ENCODE assay signal across 13 cellular contexts in genomic region chr4:56433280-56433679, GRCh38. TPM values are rescaled to one million over a fixed set of nuclear protein-coding genes. Genes with fewer than 3 reads are reported as not detected.
A peak's percentile ranks its signal among the peaks of the same experiment; 100 is the strongest.
DNase-seq lines count a peak whose midpoint lies in the region; FAIRE-seq and TF ChIP-seq lines count a peak whose summit lies in the region.
"Had no signal": no experiment of that assay in that cellular context is flagged by ENCODE, and none has a peak within 500 bp of the region (broad histone marks: within the 10 kb centered on the region; RNA-seq: fewer than 3 reads in every experiment).

No MANE protein-coding gene starts in this region.

- no peak for TF ChIP-seq CTCF in MM.1S (IDR thresholded peaks at IDR 0.05; ENCODE audit: low read length)
- TF ChIP-seq CTCF in mammary epithelial cell (conservative IDR thresholded peaks at IDR 0.05 in 1 of 2, IDR thresholded peaks at IDR 0.05 in 1 of 2; ENCODE audit: extremely low read depth in 1 of 2, insufficient read depth in 1 of 2, low read depth in 1 of 2, low read length in 2 of 2) = no peak
- TF ChIP-seq CTCF in progenitor cell of endocrine pancreas (IDR thresholded peaks at IDR 0.05; ENCODE audit: unreplicated experiment) = no peak
- TF ChIP-seq CTCF in tibial nerve (IDR thresholded peaks at IDR 0.05) = no peak

- no peak for TF ChIP-seq POLR2A in tibial nerve (IDR thresholded peaks at IDR 0.05)

- no peaks in the 10 kb centered on the region for H3K9me3 ChIP-seq in MM.1S (replicated peaks; ENCODE audit: insufficient read depth, low read length)
- H3K9me3 ChIP-seq in mammary epithelial cell (replicated peaks; ENCODE audit: insufficient read depth, low read length) = no peaks in the 10 kb centered on the region
- H3K9me3 ChIP-seq in tibial nerve = no peaks in the 10 kb centered on the region
- H3K9me3 ChIP-seq: ovary had no signal

- BruUV-seq in mammary epithelial cell (replicated peaks; lab: Mats Ljungman, UMichigan) = no TSS peak

- H3K9ac ChIP-seq in MM.1S (ENCODE audit: low read length) = peak overlapping the region; percentile 19; the same call in 1 of the 2 replicates
- no peak overlapping the region for H3K9ac ChIP-seq in mammary epithelial cell (ENCODE audit: insufficient read depth, low read length)

- peak overlapping the region; percentile 86 for H3K4me2 ChIP-seq in MM.1S (ENCODE audit: low read depth, low read length)
- H3K4me2 ChIP-seq in mammary epithelial cell (ENCODE audit: insufficient read depth, low read depth, low read length) = peak overlapping the region; percentile 93

- peaks cover 23% of the 10 kb centered on the region for H3F3A ChIP-seq in MM.1S (ENCODE audit: insufficient read depth, low read length)

- H3K27me3 ChIP-seq in MM.1S (replicated peaks; ENCODE audit: insufficient read depth, low read length) (no peaks in the 10 kb centered on the region), mammary epithelial cell (ENCODE audit: insufficient read depth, low read length) (no peaks in the 10 kb centered on the region), tibial nerve (no peaks in the 10 kb centered on the region)
- H3K27me3 ChIP-seq: ovary had no signal

- H4K20me1 ChIP-seq in MM.1S (ENCODE audit: insufficient read depth, low read length) (peaks cover 30% of the 10 kb centered on the region), mammary epithelial cell (ENCODE audit: insufficient read depth, low read length) (peaks cover 2% of the 10 kb centered on the region)

- peak overlapping the region; percentile 23 for H3K27ac Mint-ChIP-seq in activated T-cell treated with anti-CD3 and anti-CD28 coated beads, Interleukin-2, amount 50 U/mL, for 24 hours
- H3K27ac Mint-ChIP-seq in progenitor cell of endocrine pancreas = no peak overlapping the region

- H3K27me3 Mint-ChIP-seq in activated T-cell treated with anti-CD3 and anti-CD28 coated beads, Interleukin-2, amount 50 U/mL, for 24 hours = no peaks in the 10 kb centered on the region
- H3K27me3 Mint-ChIP-seq in progenitor cell of endocrine pancreas = no peaks in the 10 kb centered on the region

- H3K9me2 ChIP-seq in MM.1S (replicated peaks; ENCODE audit: insufficient read depth, low read length) = no peaks in the 10 kb centered on the region

- no peak for DNase-seq in activated T-cell treated with anti-CD3 and anti-CD28 coated beads, Interleukin-2, amount 50 U/mL, for 24 hours
- DNase-seq in activated T-cell treated with anti-CD3 and anti-CD28 coated beads, Interleukin-2, amount 50 U/mL, for 48 hours = no peak
- DNase-seq in MM.1S = no peak
- DNase-seq in mammary epithelial cell = no peak
- no peak for DNase-seq in progenitor cell of endocrine pancreas (ENCODE audit: low spot score, unreplicated experiment)
- no peak for DNase-seq in tibial nerve (ENCODE audit: low spot score in 2 of 2)
- DNase-seq in frontal cortex (ENCODE audit: low spot score in 2 of 2) = no peak
- no peak for DNase-seq in stimulated activated naive CD4-positive, alpha-beta T cell treated with Interleukin-2 at 50 U/mL for 16 hours (lab: John Stamatoyannopoulos, UW)
- DNase-seq: amygdala, islet precursor cell, ovary, SHP77 had no signal

- dilution Hi-C loops in mammary epithelial cell (cut with HindIII; ENCODE audit: low sequenced_read_pairs) = no loop called here

- H3K36me3 ChIP-seq in MM.1S (replicated peaks; ENCODE audit: insufficient read depth, low read length) (0 out of 2 replicates have a peak, but pooled peaks cover 4% of the 10 kb centered on the region), mammary epithelial cell (ENCODE audit: insufficient read depth, low read length) (no peaks in the 10 kb centered on the region), tibial nerve (no peaks in the 10 kb centered on the region)
- H3K36me3 ChIP-seq: ovary had no signal

- no peaks in the 10 kb centered on the region for H3K4me1 ChIP-seq in MM.1S (ENCODE audit: low read length)
- H3K4me1 ChIP-seq in mammary epithelial cell (ENCODE audit: insufficient read depth, low read length) = peaks cover 9% of the 10 kb centered on the region
- H3K4me1 ChIP-seq in tibial nerve = peaks cover 0 to 24% (median 2%) of the 10 kb centered on the region in 4 donors

- no peak overlapping the region for H2AFZ ChIP-seq in MM.1S (ENCODE audit: low read length)
- no peak overlapping the region for H2AFZ ChIP-seq in mammary epithelial cell (ENCODE audit: low read depth, low read length)

- FAIRE-seq in frontal cortex (lab: Jason Lieb, UNC) = no peak

- H3K27ac ChIP-seq in MM.1S (ENCODE audit: low read length) (no peak overlapping the region), mammary epithelial cell (ENCODE audit: insufficient read depth, low read depth, low read length) (no peak overlapping the region), tibial nerve (no peak overlapping the region)
- H3K27ac ChIP-seq: epithelial cell of prostate, ovary had no signal

- no peaks in the 10 kb centered on the region for H3K9me3 Mint-ChIP-seq in activated T-cell treated with anti-CD3 and anti-CD28 coated beads, Interleukin-2, amount 50 U/mL, for 24 hours
- no peaks in the 10 kb centered on the region for H3K9me3 Mint-ChIP-seq in progenitor cell of endocrine pancreas (ENCODE audit: low read depth)

- peaks cover 60% of the 10 kb centered on the region for H3K36me3 Mint-ChIP-seq in activated T-cell treated with anti-CD3 and anti-CD28 coated beads, Interleukin-2, amount 50 U/mL, for 24 hours (ENCODE audit: low read depth)
- H3K36me3 Mint-ChIP-seq in progenitor cell of endocrine pancreas (ENCODE audit: insufficient read depth) = no peaks in the 10 kb centered on the region

- H3K4me3 Mint-ChIP-seq in activated T-cell treated with anti-CD3 and anti-CD28 coated beads, Interleukin-2, amount 50 U/mL, for 24 hours = peak overlapping the region; percentile 94
- H3K4me3 Mint-ChIP-seq in progenitor cell of endocrine pancreas (ENCODE audit: low read depth) = peak overlapping the region; percentile 96

- no peak for TF ChIP-seq EP300 in tibial nerve (IDR thresholded peaks at IDR 0.05)

- in situ Hi-C loops in mammary epithelial cell (cut with MboI; ENCODE audit: low sequenced_read_pairs in 2 of 2) = no loop called here

- intact Hi-C loops in mammary epithelial cell (cut with micrococcal nuclease) = no loop called here

- CTCF ChIA-PET in mammary epithelial cell (lab: Charles Lee; ENCODE audit: low non-redundant PET) = no interaction called here

- H3K4me3 ChIP-seq in MM.1S (ENCODE audit: low read length) (peak overlapping the region; percentile 78), mammary epithelial cell (replicated peaks in 1 of 3; ENCODE audit: insufficient read depth in 1 of 3, low read depth in 2 of 3, low read length in 3 of 3) (peak overlapping the region in 2 of 3 experiments; percentile 26 to 85), tibial nerve (no peak overlapping the region)
- H3K4me3 ChIP-seq: ovary had no signal

- peaks cover 44% of the 10 kb centered on the region for H3K4me1 Mint-ChIP-seq in activated T-cell treated with anti-CD3 and anti-CD28 coated beads, Interleukin-2, amount 50 U/mL, for 24 hours (ENCODE audit: low read depth)
- H3K4me1 Mint-ChIP-seq in progenitor cell of endocrine pancreas (ENCODE audit: low read depth) = peaks cover 19% of the 10 kb centered on the region

- H3K79me2 ChIP-seq in MM.1S (ENCODE audit: low read length) (peaks cover 90% of the 10 kb centered on the region), mammary epithelial cell (ENCODE audit: insufficient read depth, low read length) (peaks cover 90% of the 10 kb centered on the region)

RNA-seq across cellular contexts. Expression of gene PPAT, which starts 2.1 kb away (rescaled TPM):
- total RNA-seq in mammary epithelial cell (10 to 100 TPM; 20.0 to 28.4 TPM), progenitor cell of endocrine pancreas (23.5 and 24.4 TPM in 2 replicates), tibial nerve (1 to 10 TPM; 2.2 to 7.8 (median 3.8) TPM), frontal cortex (24.9 TPM)
- polyA plus RNA-seq in mammary epithelial cell = 12.4 TPM
- 21.0 TPM for polyA minus RNA-seq in mammary epithelial cell

RNA-seq across cellular contexts. Expression of gene PAICS, which starts 2.8 kb away (rescaled TPM):
- total RNA-seq in mammary epithelial cell (100 to 1,000 TPM in 1 of 2 donors, 10 to 100 TPM in 1; 37.0 to 139 TPM), progenitor cell of endocrine pancreas (131 and 138 TPM in 2 replicates), tibial nerve (10 to 100 TPM; 17.8 to 41.7 (median 22.9) TPM), frontal cortex (6.9 TPM)
- 144 TPM for polyA plus RNA-seq in mammary epithelial cell
- 154 TPM for polyA minus RNA-seq in mammary epithelial cell

RNA-seq across cellular contexts. Expression of gene SRP72, which starts 34.1 kb away (rescaled TPM):
- total RNA-seq in mammary epithelial cell (100 to 1,000 TPM in 1 of 2 donors, 10 to 100 TPM in 1; 91.2 to 190 TPM), progenitor cell of endocrine pancreas (119 and 120 TPM in 2 replicates), tibial nerve (10 to 100 TPM; 37.7 to 66.6 (median 60.0) TPM), frontal cortex (51.4 TPM)
- 149 TPM for polyA plus RNA-seq in mammary epithelial cell
- polyA minus RNA-seq in mammary epithelial cell = 183 TPM

RNA-seq across cellular contexts. Expression of gene AASDH, which starts 46.0 kb away (rescaled TPM):
- total RNA-seq in mammary epithelial cell (10 to 100 TPM; 11.4 to 18.2 TPM), progenitor cell of endocrine pancreas (22.0 and 25.2 TPM in 2 replicates), tibial nerve (10 to 100 TPM in 3 of 4 donors, 1 to 10 TPM in 1; 8.4 to 15.3 (median 12.3) TPM), frontal cortex (24.1 TPM)
- polyA plus RNA-seq in mammary epithelial cell = 5.0 TPM
- polyA minus RNA-seq in mammary epithelial cell = 4.7 TPM

Comparison
In these comparisons a context has a peak if more than half of its experiments do, and no peak if none do; other contexts are left out.
1. H3K4me3 ChIP-seq: peak in MM.1S (single experiment) and mammary epithelial cell (2 of 3); none in tibial nerve (0 of 4).